Comparison of ENCODE assay signal across 1 cellular context in the genomic region with DNA sequence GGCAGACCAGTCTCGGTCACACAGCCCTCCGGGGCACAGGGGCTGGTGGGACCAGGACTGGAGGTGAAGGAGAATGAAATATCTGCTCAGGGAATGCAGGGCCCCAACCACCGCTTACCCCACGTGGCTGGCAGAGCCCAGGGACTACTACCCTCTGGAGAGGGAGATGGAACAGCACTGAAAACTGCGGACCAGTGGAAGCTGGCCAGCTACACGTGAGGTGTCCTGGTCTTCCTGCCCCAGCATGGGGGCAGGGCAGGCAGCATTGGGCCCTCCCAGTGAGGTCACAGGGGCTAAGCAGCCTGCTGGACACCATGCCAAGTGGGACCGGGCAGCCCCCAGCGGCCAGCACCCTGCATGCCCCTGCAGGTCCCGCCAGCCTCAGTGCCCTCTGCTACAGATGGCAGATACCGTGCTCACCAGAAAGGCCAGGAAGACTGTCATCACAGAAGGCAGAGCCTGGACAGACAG.
TF ChIP-seq lines count a peak whose summit lies in the region.

No MANE protein-coding gene starts in this region.

TF ChIP-seq in HepG2, 621 proteins besides CTCF, POLR2A, EP300 and RAD21 (continued from another document):
- TF ChIP-seq, protein P1, sequence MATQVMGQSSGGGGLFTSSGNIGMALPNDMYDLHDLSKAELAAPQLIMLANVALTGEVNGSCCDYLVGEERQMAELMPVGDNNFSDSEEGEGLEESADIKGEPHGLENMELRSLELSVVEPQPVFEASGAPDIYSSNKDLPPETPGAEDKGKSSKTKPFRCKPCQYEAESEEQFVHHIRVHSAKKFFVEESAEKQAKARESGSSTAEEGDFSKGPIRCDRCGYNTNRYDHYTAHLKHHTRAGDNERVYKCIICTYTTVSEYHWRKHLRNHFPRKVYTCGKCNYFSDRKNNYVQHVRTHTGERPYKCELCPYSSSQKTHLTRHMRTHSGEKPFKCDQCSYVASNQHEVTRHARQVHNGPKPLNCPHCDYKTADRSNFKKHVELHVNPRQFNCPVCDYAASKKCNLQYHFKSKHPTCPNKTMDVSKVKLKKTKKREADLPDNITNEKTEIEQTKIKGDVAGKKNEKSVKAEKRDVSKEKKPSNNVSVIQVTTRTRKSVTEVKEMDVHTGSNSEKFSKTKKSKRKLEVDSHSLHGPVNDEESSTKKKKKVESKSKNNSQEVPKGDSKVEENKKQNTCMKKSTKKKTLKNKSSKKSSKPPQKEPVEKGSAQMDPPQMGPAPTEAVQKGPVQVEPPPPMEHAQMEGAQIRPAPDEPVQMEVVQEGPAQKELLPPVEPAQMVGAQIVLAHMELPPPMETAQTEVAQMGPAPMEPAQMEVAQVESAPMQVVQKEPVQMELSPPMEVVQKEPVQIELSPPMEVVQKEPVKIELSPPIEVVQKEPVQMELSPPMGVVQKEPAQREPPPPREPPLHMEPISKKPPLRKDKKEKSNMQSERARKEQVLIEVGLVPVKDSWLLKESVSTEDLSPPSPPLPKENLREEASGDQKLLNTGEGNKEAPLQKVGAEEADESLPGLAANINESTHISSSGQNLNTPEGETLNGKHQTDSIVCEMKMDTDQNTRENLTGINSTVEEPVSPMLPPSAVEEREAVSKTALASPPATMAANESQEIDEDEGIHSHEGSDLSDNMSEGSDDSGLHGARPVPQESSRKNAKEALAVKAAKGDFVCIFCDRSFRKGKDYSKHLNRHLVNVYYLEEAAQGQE (IDR thresholded peaks at IDR 0.05; ENCODE audit: borderline replicate concordance in 1 of 2, low read depth in 1 of 2, low read length in 2 of 2) = no peak
